Comparison of ENCODE assay signal across 8 cellular contexts in the genomic region with DNA sequence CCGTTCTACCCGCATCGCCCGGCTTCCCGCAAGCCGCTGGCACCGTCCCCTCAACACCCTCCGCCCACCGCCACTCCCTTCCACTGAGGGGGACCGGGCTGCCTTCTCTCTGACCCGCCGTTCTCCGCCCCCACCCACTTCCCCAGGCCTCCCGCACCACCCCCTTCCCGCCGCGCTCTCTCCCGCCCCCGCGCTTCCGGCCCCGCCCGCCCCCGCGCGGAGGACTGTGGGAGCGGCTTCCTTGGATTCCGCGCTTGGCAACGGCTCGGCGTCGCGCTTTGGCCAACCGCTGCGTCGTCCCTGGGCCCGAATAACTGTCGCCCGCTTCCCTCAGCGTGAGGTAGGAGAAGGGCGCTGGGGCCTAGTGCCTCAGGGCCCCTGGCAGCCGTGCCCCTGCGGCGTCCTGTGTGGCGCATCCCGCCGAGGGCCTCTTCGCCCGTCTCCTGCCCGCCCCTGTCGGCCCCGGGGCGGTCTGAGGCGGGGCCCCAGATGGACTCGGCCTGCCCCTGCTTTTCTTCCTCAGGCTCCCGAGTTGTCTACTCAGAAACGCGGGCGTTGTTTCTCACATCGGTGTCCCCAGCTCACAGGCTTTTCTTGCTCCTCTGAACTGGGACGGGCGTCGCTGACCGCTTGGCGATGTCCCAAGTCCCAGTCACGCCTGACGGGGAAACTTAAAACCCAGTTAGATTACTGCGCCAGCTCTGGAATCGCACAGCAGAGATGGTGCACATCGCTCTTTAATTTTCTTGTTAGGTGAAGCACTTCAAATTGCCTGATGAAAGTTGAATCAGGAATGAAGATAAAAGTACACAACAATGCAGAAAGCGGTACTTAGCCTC. TPM values are rescaled to one million over a fixed set of nuclear protein-coding genes. Genes with fewer than 3 reads are reported as not detected.
DNase-seq lines count a peak whose midpoint lies in the region; ATAC-seq, FAIRE-seq and TF ChIP-seq lines count a peak whose summit lies in the region.

A gene with protein sequence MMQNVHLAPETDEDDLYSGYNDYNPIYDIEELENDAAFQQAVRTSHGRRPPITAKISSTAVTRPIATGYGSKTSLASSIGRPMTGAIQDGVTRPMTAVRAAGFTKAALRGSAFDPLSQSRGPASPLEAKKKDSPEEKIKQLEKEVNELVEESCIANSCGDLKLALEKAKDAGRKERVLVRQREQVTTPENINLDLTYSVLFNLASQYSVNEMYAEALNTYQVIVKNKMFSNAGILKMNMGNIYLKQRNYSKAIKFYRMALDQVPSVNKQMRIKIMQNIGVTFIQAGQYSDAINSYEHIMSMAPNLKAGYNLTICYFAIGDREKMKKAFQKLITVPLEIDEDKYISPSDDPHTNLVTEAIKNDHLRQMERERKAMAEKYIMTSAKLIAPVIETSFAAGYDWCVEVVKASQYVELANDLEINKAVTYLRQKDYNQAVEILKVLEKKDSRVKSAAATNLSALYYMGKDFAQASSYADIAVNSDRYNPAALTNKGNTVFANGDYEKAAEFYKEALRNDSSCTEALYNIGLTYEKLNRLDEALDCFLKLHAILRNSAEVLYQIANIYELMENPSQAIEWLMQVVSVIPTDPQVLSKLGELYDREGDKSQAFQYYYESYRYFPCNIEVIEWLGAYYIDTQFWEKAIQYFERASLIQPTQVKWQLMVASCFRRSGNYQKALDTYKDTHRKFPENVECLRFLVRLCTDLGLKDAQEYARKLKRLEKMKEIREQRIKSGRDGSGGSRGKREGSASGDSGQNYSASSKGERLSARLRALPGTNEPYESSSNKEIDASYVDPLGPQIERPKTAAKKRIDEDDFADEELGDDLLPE (plus strand): TSS at position 241 of the 839 bp plus-strand sequence. CDS start 7,229 bp downstream, outside the sequence.

- no peaks in the 10 kb centered on the region for H3K9me3 ChIP-seq in colonic mucosa

- CTCF ChIA-PET in BJ (lab: Yijun Ruan, JAX): no interaction called here

- H3K4me3 ChIP-seq in BJ (ENCODE audit: low read depth, low read length): peak within 1 kb of the TSS; percentile 59
- H3K4me3 ChIP-seq in colonic mucosa: peak within 1 kb of the TSS; percentile 75

- peaks cover 7% of the 10 kb centered on the region for H3K4me1 ChIP-seq in colonic mucosa

- peak; percentile 86 for FAIRE-seq in GM19239 (lab: Jason Lieb, UNC)

- intact Hi-C loops in colonic mucosa (cut with DNase I) (no loop called here), left colon (cut with DNase I, micrococcal nuclease) (no loop called here)

- H3K36me3 ChIP-seq in BJ (ENCODE audit: control insufficient read depth, insufficient read depth, low read length): no peaks in the 10 kb centered on the region
- no peaks in the 10 kb centered on the region for H3K36me3 ChIP-seq in colonic mucosa

- H3K27me3 ChIP-seq in BJ (ENCODE audit: control insufficient read depth, insufficient read depth, low read length): no peaks in the 10 kb centered on the region
- H3K27me3 ChIP-seq in colonic mucosa: no peaks in the 10 kb centered on the region

- POLR2A ChIA-PET in BJ (lab: Charles Lee): no interaction called here

- DNase-seq in BJ (ENCODE audit: low read depth): peak; percentile 50
- peak; percentile 76 for DNase-seq in GM19239 (ENCODE audit: insufficient read length, low spot score)
- DNase-seq in NCI-H524 (lab: John Stamatoyannopoulos, UW): peak; percentile 87 to 89
- peak; percentile 83 for DNase-seq in activated CD4-positive, alpha-beta T cell treated with anti-CD3 and anti-CD28 coated beads for 48 hours
- peak; percentile 93 for DNase-seq in colonic mucosa
- peak; percentile 87 to 92 for DNase-seq in left colon
- DNase-seq in stimulated activated CD4-positive, alpha-beta T cell treated with anti-CD3 and anti-CD28 coated beads, Interleukin-1b, Interleukin-23, amount 100 ng/mL, for 24 hours (ENCODE audit: low read depth in 4 of 4, low spot score in 1 of 4): peak; percentile 38 to 77 (median 65)

- TF ChIP-seq CTCF in BJ (IDR thresholded peaks at IDR 0.05; ENCODE audit: insufficient read depth, low read depth, low read length): no peak
- no peak for TF ChIP-seq CTCF in colonic mucosa (IDR thresholded peaks at IDR 0.05)

- ATAC-seq in HG03439 (IDR thresholded peaks at IDR 0.05; ENCODE audit: unreplicated experiment) (peak; percentile 87), left colon (peak; percentile 90)

- H3K27ac ChIP-seq in colonic mucosa: peak within 1 kb of the TSS; percentile 97

- peak within 1 kb of the TSS; percentile 64 to 82 for H3K9ac ChIP-seq in colonic mucosa (ENCODE audit: low read depth in 2 of 2, low read length in 2 of 2)

RNA-seq across cellular contexts. Expression of the gene that starts here (rescaled TPM):
- polyA plus RNA-seq in BJ (2011; rRNA removed): 3.8 and 6.9 TPM in 2 replicates
- polyA minus RNA-seq in BJ (2011; rRNA and poly(A)+ RNA removed): 5.0 and 6.5 TPM in 2 replicates
- total RNA-seq in colonic mucosa: 10 to 100 TPM; 11.8 to 12.0 TPM
- 10 to 100 TPM; 12.6 to 14.8 TPM for total RNA-seq in left colon

Comparison
In these comparisons a context has a peak if more than half of its experiments do, and no peak if none do; other contexts are left out.
1. Peak in every context shown above with its lines: DNase-seq, ATAC-seq, H3K4me3 ChIP-seq and H3K27ac ChIP-seq.